In the genomic region with DNA sequence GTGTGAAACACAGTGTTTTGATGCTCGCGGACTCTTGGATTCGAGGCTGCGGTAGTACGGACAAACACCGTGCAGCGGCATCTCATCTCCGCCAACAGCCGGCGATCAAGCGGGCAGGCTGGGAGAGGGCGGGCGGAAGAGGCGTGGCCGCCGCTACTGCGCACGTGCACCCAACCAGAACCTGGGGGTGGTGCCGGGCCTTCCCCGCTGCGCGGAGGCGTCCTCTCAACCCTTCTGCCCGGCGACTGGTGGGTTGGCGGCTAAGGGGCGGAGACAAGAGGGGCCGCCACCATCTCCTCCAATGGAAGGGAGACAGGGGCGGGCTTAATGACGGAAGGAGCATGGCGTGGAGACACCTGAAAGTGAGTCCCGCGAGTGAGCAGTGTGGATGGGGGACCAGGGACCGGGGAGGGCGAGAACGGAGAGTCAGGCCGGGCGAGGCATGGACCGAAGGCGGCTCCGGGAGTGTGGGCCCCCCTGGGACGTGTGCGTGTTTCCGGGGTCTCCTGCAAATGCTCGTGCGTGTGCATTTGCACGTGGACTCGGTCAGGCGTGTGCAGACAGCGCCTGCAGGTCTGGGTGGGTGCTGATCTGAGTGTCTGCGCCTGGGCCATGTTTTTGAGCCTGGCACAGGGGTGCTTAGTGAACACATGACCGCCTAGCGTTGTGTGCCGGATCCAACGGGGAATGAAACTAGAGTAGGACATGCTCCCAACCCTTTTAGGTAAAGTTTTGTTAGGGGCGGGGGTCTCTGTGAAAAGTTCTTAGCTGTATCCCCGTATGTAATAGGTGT, we compare ENCODE assay signal across 8 cellular contexts. TPM values are rescaled to one million over a fixed set of nuclear protein-coding genes. Genes with fewer than 3 reads are reported as not detected.
DNase-seq lines count a peak whose midpoint lies in the region; ATAC-seq and TF ChIP-seq lines count a peak whose summit lies in the region.

A gene (plus strand): TSS at position 321 of the 793 bp plus-strand sequence. CDS start 21 bp downstream, at position 342.

- ATAC-seq in HG02571 (IDR thresholded peaks at IDR 0.05; ENCODE audit: unreplicated experiment) = peak; percentile 99
- peak; percentile 100 for ATAC-seq in gastroesophageal sphincter

- 0 to 1% methylated on average over 17 to 28 of the region's 57 CpGs for WGBS in gastroesophageal sphincter (ENCODE audit: low coverage in 1 of 2), 2 donors

- TF ChIP-seq CTCF in GM06990 (IDR thresholded peaks at IDR 0.05; ENCODE audit: insufficient read depth, low read length, poor library complexity, severe bottlenecking) (no peak), NB4 (IDR thresholded peaks at IDR 0.05; ENCODE audit: low read depth, low read length) (no peak), gastroesophageal sphincter (IDR thresholded peaks at IDR 0.05) (peak in 2 of 4 experiments; percentile 23 to 29)

- TF ChIP-seq POLR2A in NB4 (IDR thresholded peaks at IDR 0.05; ENCODE audit: extremely low read depth, insufficient read length) = peak; percentile 69
- TF ChIP-seq POLR2A in gastroesophageal sphincter (IDR thresholded peaks at IDR 0.05) = peak; percentile 6 to 24

- peaks cover 0 to 9% (median 0%) of the 10 kb centered on the region in 3 donors for H3K4me1 ChIP-seq in gastroesophageal sphincter

- DNase-seq in GM06990 (ENCODE audit: extremely low read depth, insufficient read length) (peak; percentile 99), NB4 (ENCODE audit: low read depth) (peak; percentile 99), SK-N-DZ (ENCODE audit: low spot score) (peak; percentile 99), non-pigmented ciliary epithelial cell (ENCODE audit: low read depth) (peak; percentile 89), superior temporal gyrus (ENCODE audit: extremely low spot score) (peak; percentile 97)
- peak; percentile 98 for DNase-seq in activated naive CD4-positive, alpha-beta T cell treated with Interleukin-2 at 50 U/mL for 16 hours

- no peaks in the 10 kb centered on the region for H3K9me3 ChIP-seq in gastroesophageal sphincter

- H3K4me3 ChIP-seq in GM06990 (replicated peaks; ENCODE audit: low read depth, low read length) (peak within 1 kb of the TSS; percentile 73), NB4 (ENCODE audit: low read depth, low read length) (peak within 1 kb of the TSS; percentile 98), gastroesophageal sphincter (peak within 1 kb of the TSS; percentile 76 to 89)

- H3K27me3 ChIP-seq in GM06990 (replicated peaks; ENCODE audit: control insufficient read depth, insufficient read depth, low read length) = no peaks in the 10 kb centered on the region
- no peaks in the 10 kb centered on the region for H3K27me3 ChIP-seq in gastroesophageal sphincter

- H3K36me3 ChIP-seq in GM06990 (ENCODE audit: control insufficient read depth, insufficient read depth, low read length) = peaks cover 2% of the 10 kb centered on the region
- peaks cover 0 to 19% of the 10 kb centered on the region in 2 donors for H3K36me3 ChIP-seq in gastroesophageal sphincter

- peak within 1 kb of the TSS in 3 of 4 donors; percentile 61 to 81 (median 79) for H3K27ac ChIP-seq in gastroesophageal sphincter

- TF ChIP-seq EP300 in gastroesophageal sphincter (IDR thresholded peaks at IDR 0.05) = no peak

RNA-seq across cellular contexts. Expression of the gene that starts here (rescaled TPM):
- 20.1 and 21.7 TPM in 2 replicates for polyA plus RNA-seq in SK-N-DZ (2014; cell fraction: cytosol; rRNA removed)
- 16.0 and 22.6 TPM in 2 replicates for polyA plus RNA-seq in SK-N-DZ (2014; cell fraction: nucleus; rRNA removed)
- 1 to 10 TPM; 4.5 to 7.8 (median 6.5) TPM for total RNA-seq in gastroesophageal sphincter

Comparison
In these comparisons a context has a peak if more than half of its experiments do, and no peak if none do; other contexts are left out.
1. Peak in every context shown above with its lines: DNase-seq, ATAC-seq, H3K4me3 ChIP-seq and H3K27ac ChIP-seq.